8 cellular contexts compared by ENCODE assay signal in the genomic region with DNA sequence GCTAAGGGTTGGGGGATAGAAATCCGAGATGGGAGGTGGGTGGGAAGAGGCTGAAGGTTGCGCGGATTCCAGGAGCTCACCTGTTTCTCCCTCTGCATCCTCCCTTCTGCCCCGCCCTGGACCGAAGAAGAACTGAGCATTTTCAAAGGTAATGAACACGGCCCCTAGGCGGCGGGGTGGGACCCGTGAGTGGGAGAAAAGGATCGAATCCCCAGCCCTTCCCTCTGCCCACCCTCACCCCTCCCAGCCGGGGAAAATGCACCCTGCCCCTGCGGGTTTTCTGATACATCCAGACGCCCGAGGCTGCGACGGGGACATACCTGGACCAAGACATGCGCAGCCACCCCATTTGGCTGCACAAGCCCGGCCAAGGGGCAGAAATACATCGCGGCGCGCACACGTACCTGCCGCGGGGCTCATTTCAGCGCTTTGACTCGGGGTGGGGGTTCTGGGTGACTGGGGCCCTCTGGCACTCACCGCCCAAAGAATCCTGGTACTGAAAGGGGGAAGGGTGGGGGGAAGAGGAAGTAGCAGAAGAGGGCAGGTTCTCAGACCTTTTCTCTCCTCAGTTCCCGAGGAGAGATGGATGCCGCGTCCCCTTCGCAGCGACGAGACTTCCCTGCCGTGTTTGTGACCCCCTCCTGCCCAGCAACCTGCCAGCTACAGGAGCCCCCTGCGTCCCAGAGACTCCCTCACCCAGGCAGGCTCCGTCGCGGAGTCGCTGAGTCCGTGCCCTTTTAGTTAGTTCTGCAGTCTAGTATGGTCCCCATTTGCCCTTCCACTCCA. TPM values are rescaled to one million over a fixed set of nuclear protein-coding genes. Genes with fewer than 3 reads are reported as not detected.
DNase-seq lines count a peak whose midpoint lies in the region; ATAC-seq and TF ChIP-seq lines count a peak whose summit lies in the region.

No MANE protein-coding gene starts in this region.

- TF ChIP-seq CTCF in AG10803 (conservative IDR thresholded peaks at IDR 0.05; ENCODE audit: low read length) = peak; percentile 24
- no peak for TF ChIP-seq CTCF in left ventricle myocardium inferior (IDR thresholded peaks at IDR 0.05; ENCODE audit: borderline replicate concordance)

- no peaks in the 10 kb centered on the region for H3K36me3 Mint-ChIP-seq in activated T-cell treated with anti-CD3 and anti-CD28 coated beads, Interleukin-2, amount 50 U/mL, for 4 hours (ENCODE audit: insufficient read depth)

- no peaks in the 10 kb centered on the region for H3K9me3 ChIP-seq in left ventricle myocardium inferior (replicated peaks)

- H3K4me1 ChIP-seq in left ventricle myocardium inferior = peaks cover 56% of the 10 kb centered on the region

- H3K27ac ChIP-seq in left ventricle myocardium inferior (replicated peaks) = peak overlapping the region; percentile 78

- peak overlapping the region; percentile 89 for H3K4me3 Mint-ChIP-seq in activated T-cell treated with anti-CD3 and anti-CD28 coated beads, Interleukin-2, amount 50 U/mL, for 4 hours

- peaks cover 100% of the 10 kb centered on the region for H3K27me3 ChIP-seq in left ventricle myocardium inferior (ENCODE audit: low read depth)

- ATAC-seq in GM19372 (IDR thresholded peaks at IDR 0.05; ENCODE audit: low read depth, unreplicated experiment) (peak; percentile 11), GM19328 (IDR thresholded peaks at IDR 0.05; ENCODE audit: unreplicated experiment) (no peak)
- ATAC-seq in activated T-cell treated with anti-CD3 and anti-CD28 coated beads, Interleukin-2, amount 50 U/mL, for 4 hours = peak; percentile 20 to 27

- peaks cover 3% of the 10 kb centered on the region for H3K27me3 Mint-ChIP-seq in activated T-cell treated with anti-CD3 and anti-CD28 coated beads, Interleukin-2, amount 50 U/mL, for 4 hours (ENCODE audit: low read depth)

- intact Hi-C loops in left ventricle myocardium inferior (cut with micrococcal nuclease) = no loop called here

- DNase-seq in AG10803 (ENCODE audit: low read depth) (no peak), HT-29 (ENCODE audit: low spot score) (peak; percentile 71), left ventricle myocardium inferior (no peak), skeletal muscle cell (ENCODE audit: low read depth) (no peak), NK-92 (lab: John Stamatoyannopoulos, UW; ENCODE audit: unreplicated experiment) (no peak)
- DNase-seq in activated T-cell treated with anti-CD3 and anti-CD28 coated beads, Interleukin-2, amount 50 U/mL, for 4 hours = no peak

- H3K4me1 Mint-ChIP-seq in activated T-cell treated with anti-CD3 and anti-CD28 coated beads, Interleukin-2, amount 50 U/mL, for 4 hours (ENCODE audit: low read depth) = peaks cover 20% of the 10 kb centered on the region

- no peaks in the 10 kb centered on the region for H3K9me3 Mint-ChIP-seq in activated T-cell treated with anti-CD3 and anti-CD28 coated beads, Interleukin-2, amount 50 U/mL, for 4 hours

- no peaks in the 10 kb centered on the region for H3K36me3 ChIP-seq in left ventricle myocardium inferior

- H3K4me3 ChIP-seq in AG10803 (ENCODE audit: low read length) = peak overlapping the region; percentile 81
- H3K4me3 ChIP-seq in left ventricle myocardium inferior = peak overlapping the region; percentile 66
- peak overlapping the region; percentile 59 for H3K4me3 ChIP-seq in skeletal muscle cell (ENCODE audit: low read depth, low read length)

RNA-seq across cellular contexts. Expression of gene VSIG2, which starts 6.0 kb away (rescaled TPM):
- total RNA-seq in HT-29 (2014; rRNA removed; shearing (Covaris generic)) = 137 and 149 TPM in 2 replicates
- not detected for total RNA-seq in activated T-cell treated with anti-CD3 and anti-CD28 coated beads, Interleukin-2, amount 50 U/mL, for 4 hours
- total RNA-seq in left ventricle myocardium inferior = 1.2 TPM

RNA-seq across cellular contexts. Expression of gene NRGN, which starts 6.3 kb away (rescaled TPM):
- total RNA-seq in HT-29 (2014; rRNA removed; shearing (Covaris generic)) = 9.9 and 12.4 TPM in 2 replicates
- total RNA-seq in activated T-cell treated with anti-CD3 and anti-CD28 coated beads, Interleukin-2, amount 50 U/mL, for 4 hours = 1 to 10 TPM; 1.2 to 2.4 (median 1.6) TPM
- 5.0 TPM for total RNA-seq in left ventricle myocardium inferior

RNA-seq across cellular contexts. Expression of gene ESAM, which starts 16.1 kb away (rescaled TPM):
- total RNA-seq in HT-29 (2014; rRNA removed; shearing (Covaris generic)) = 31.1 and 38.2 TPM in 2 replicates
- total RNA-seq in activated T-cell treated with anti-CD3 and anti-CD28 coated beads, Interleukin-2, amount 50 U/mL, for 4 hours = under 1 TPM; 0.40 to 0.66 (median 0.65) TPM
- 40.0 TPM for total RNA-seq in left ventricle myocardium inferior

RNA-seq across cellular contexts. Expression of gene MSANTD2, which starts 54.2 kb away (rescaled TPM):
- 24.2 and 27.5 TPM in 2 replicates for total RNA-seq in HT-29 (2014; rRNA removed; shearing (Covaris generic))
- 10 to 100 TPM in 1 of 3 donors, 1 to 10 TPM in 2; 9.0 to 10.2 (median 9.2) TPM for total RNA-seq in activated T-cell treated with anti-CD3 and anti-CD28 coated beads, Interleukin-2, amount 50 U/mL, for 4 hours
- 2.7 TPM for total RNA-seq in left ventricle myocardium inferior

Comparison
In these comparisons a context has a peak if more than half of its experiments do, and no peak if none do; other contexts are left out.
1. RNA of gene VSIG2, which starts 6.0 kb away (total RNA-seq): 137 to 149 TPM in HT-29; 1.2 TPM in left ventricle myocardium inferior (single experiment) and not detected in activated T-cell treated with anti-CD3 and anti-CD28 coated beads, Interleukin-2, amount 50 U/mL, for 4 hours; every median in the first group is over 10 times any median in the second.
2. RNA of gene ESAM, which starts 16.1 kb away (total RNA-seq): 40.0 TPM in left ventricle myocardium inferior (single experiment) and 31.1 to 38.2 TPM in HT-29; 0.40 to 0.66 TPM in activated T-cell treated with anti-CD3 and anti-CD28 coated beads, Interleukin-2, amount 50 U/mL, for 4 hours; every median in the first group is over 10 times any median in the second.
3. Peak in every context shown above with its lines, with median percentiles within 50 percentile points of each other: H3K4me3 ChIP-seq.